In genomic region chr19:13691569-13691968, GRCh38 we compare ENCODE assay signal across 15 cellular contexts.
DNase-seq lines count a peak whose midpoint lies in the region; ATAC-seq, FAIRE-seq and TF ChIP-seq lines count a peak whose summit lies in the region.
"Had no signal": no experiment of that assay in that cellular context is flagged by ENCODE, and none has a peak within 500 bp of the region (broad histone marks: within the 10 kb centered on the region; RNA-seq: fewer than 3 reads in every experiment).

No MANE protein-coding gene starts in this region.

- no peaks in the 10 kb centered on the region for H3K4me1 ChIP-seq in breast epithelium
- H3K4me1 ChIP-seq in K562 (replicated peaks in 1 of 2; ENCODE audit: control insufficient read depth in 2 of 2, insufficient read depth in 2 of 2, low read length in 2 of 2), result no peaks in the 10 kb centered on the region
- no peaks in the 10 kb centered on the region for H3K4me1 ChIP-seq in fibroblast of lung (ENCODE audit: control insufficient read depth, extremely low read depth, insufficient read depth, low read length)
- H3K4me1 ChIP-seq: Caco-2 had no signal

- H3K27me3 Mint-ChIP-seq in MCF 10A (ENCODE audit: insufficient read depth, unreplicated experiment) (no peaks in the 10 kb centered on the region), immature natural killer cell (ENCODE audit: low read depth in 3 of 3) (peaks cover 0 to 12% (median 0%) of the 10 kb centered on the region in 3 donors)

- H3K36me3 Mint-ChIP-seq in MCF 10A (ENCODE audit: insufficient read depth, unreplicated experiment) (no peaks in the 10 kb centered on the region), immature natural killer cell (no peaks in the 10 kb centered on the region)

- BruUV-seq in MCF 10A (replicated peaks; lab: Mats Ljungman, UMichigan), result no TSS peak
- BruUV-seq in K562 (replicated peaks; lab: Mats Ljungman, UMichigan), result no TSS peak

- H3K4me3 ChIP-seq in breast epithelium (no peak overlapping the region), K562 (no peak overlapping the region), fibroblast of lung (replicated peaks in 1 of 4; ENCODE audit: control extremely low read depth in 1 of 4, insufficient read depth in 1 of 4, low read depth in 3 of 4, low read length in 4 of 4) (no peak overlapping the region)

- H3K9ac ChIP-seq in K562 (ENCODE audit: insufficient read depth in 1 of 2, low read depth in 2 of 2, low read length in 2 of 2), result no peak overlapping the region
- H3K9ac ChIP-seq in fibroblast of lung (ENCODE audit: insufficient read depth, low read length), result no peak overlapping the region

- intact Hi-C loops in MCF 10A (cut with micrococcal nuclease) (no loop called here), breast epithelium (cut with DNase I; ENCODE audit: low total_unique reads) (no loop called here), K562 (cut with micrococcal nuclease) (no loop called here)

- CTCF ChIA-PET in MCF 10A (lab: Yijun Ruan, JAX), result interaction anchor here (0.7 to 0.8 kb wide), 2 partner anchors 17 to 89 kb away, joined by 3 read pairs; no protein-coding TSS in a partner anchor
- CTCF ChIA-PET in K562 (lab: Yijun Ruan, JAX; ENCODE audit: low intra/inter-chr PET ratio), result interaction anchor here (0.6 kb wide), 1 partner anchor 253 kb away, joined by 3 read pairs; no protein-coding TSS in a partner anchor

- H3K27ac ChIP-seq in breast epithelium, result no peak overlapping the region
- H3K27ac ChIP-seq in K562 (ENCODE audit: extremely low read depth, low read depth, low read length), result no peak overlapping the region
- H3K27ac ChIP-seq in fibroblast of lung (ENCODE audit: insufficient read depth, low read length), result no peak overlapping the region

- FAIRE-seq in K562 (lab: Jason Lieb, UNC), result no peak
- FAIRE-seq: A204.1 had no signal

- H3K9me3 Mint-ChIP-seq in MCF 10A (ENCODE audit: unreplicated experiment) (no peaks in the 10 kb centered on the region), immature natural killer cell (peaks cover 0 to 3% (median 0%) of the 10 kb centered on the region in 6 donors)
- H3K9me3 Mint-ChIP-seq: CD4-positive, alpha-beta T cell had no signal

- in situ Hi-C loops in K562 (cut with MboI), result no loop called here

- H3K4me3 Mint-ChIP-seq in MCF 10A (ENCODE audit: unreplicated experiment) (no peak overlapping the region), immature natural killer cell (no peak overlapping the region)
- H3K4me3 Mint-ChIP-seq: CD4-positive, alpha-beta T cell had no signal

- peaks cover 12% of the 10 kb centered on the region for H3K4me1 Mint-ChIP-seq in MCF 10A (ENCODE audit: insufficient read depth, unreplicated experiment)
- H3K4me1 Mint-ChIP-seq in immature natural killer cell, result no peaks in the 10 kb centered on the region

- H2AFZ ChIP-seq in K562 (ENCODE audit: low read depth, low read length), result no peak overlapping the region
- H2AFZ ChIP-seq in fibroblast of lung (ENCODE audit: low read length), result no peak overlapping the region

- H3K36me3 ChIP-seq in breast epithelium (no peaks in the 10 kb centered on the region), K562 (ENCODE audit: control insufficient read depth, insufficient read depth, low read length) (no peaks in the 10 kb centered on the region), fibroblast of lung (ENCODE audit: control insufficient read depth, insufficient read depth, low read length) (no peaks in the 10 kb centered on the region)

- TF ChIP-seq POLR2A in breast epithelium (IDR thresholded peaks at IDR 0.05) (no peak), K562 (conservative IDR thresholded peaks at IDR 0.05) (no peak)

- DNase-seq in MCF 10A (ENCODE audit: unreplicated experiment), result no peak
- DNase-seq in breast epithelium (ENCODE audit: low spot score in 2 of 2), result no peak
- DNase-seq in K562 (ENCODE audit: extremely low read depth in 1 of 4, low spot score in 3 of 4), result no peak
- no peak for DNase-seq in fibroblast of lung (ENCODE audit: low read depth in 2 of 2)
- DNase-seq in immature natural killer cell, result no peak
- DNase-seq in SHP77 treated with DMSO at 0.1 percent for 48 hours (lab: John Stamatoyannopoulos, UW), result no peak
- DNase-seq: Caco-2; CD4-positive, alpha-beta T cell; GF-D8; NCI-H1694; NCI-H2081 treated with DMSO at 0.1 percent for 48 hours had no signal

- H3K27me3 ChIP-seq in breast epithelium (no peaks in the 10 kb centered on the region), K562 (ENCODE audit: control insufficient read depth in 2 of 2, insufficient read depth in 2 of 2, low read length in 2 of 2) (peaks cover 13 to 40% of the 10 kb centered on the region in 2 experiments; a peak in 4 of 5 replicates), fibroblast of lung (ENCODE audit: control insufficient read depth, insufficient read depth, low read length) (peaks cover 3% of the 10 kb centered on the region)

- H4K20me1 ChIP-seq in K562 (replicated peaks; ENCODE audit: control insufficient read depth, insufficient read depth, low read length), result no peaks in the 10 kb centered on the region
- H4K20me1 ChIP-seq in fibroblast of lung (ENCODE audit: control insufficient read depth, extremely low read depth, insufficient read depth, low read length), result no peaks in the 10 kb centered on the region

- no peak for TF ChIP-seq EP300 in K562 (IDR thresholded peaks at IDR 0.05; ENCODE audit: low read length)

- POLR2A ChIA-PET in MCF 10A (lab: Yijun Ruan, JAX), result interaction anchor here (0.6 to 4.9 kb wide), 11 partner anchors 10 to 871 kb away, joined by 3 to 49 read pairs (median 4); no protein-coding TSS in a partner anchor
- POLR2A ChIA-PET in K562 (lab: Yijun Ruan, JAX), result no interaction called here

- TF ChIP-seq CTCF in MCF 10A (IDR thresholded peaks at IDR 0.05; ENCODE audit: unreplicated experiment) (no peak), breast epithelium (IDR thresholded peaks at IDR 0.05) (no peak), K562 (IDR thresholded peaks at IDR 0.05 in 2 of 3, conservative IDR thresholded peaks at IDR 0.05 in 1 of 3; ENCODE audit: insufficient read depth in 2 of 3, low read depth in 1 of 3, low read length in 3 of 3) (no peak), fibroblast of lung (conservative IDR thresholded peaks at IDR 0.05 in 1 of 2, IDR thresholded peaks at IDR 0.05 in 1 of 2; ENCODE audit: low read depth in 1 of 2, low read length in 2 of 2) (no peak)

- H3K27ac Mint-ChIP-seq in MCF 10A (ENCODE audit: low read depth, unreplicated experiment) (peak overlapping the region; percentile 52), immature natural killer cell (no peak overlapping the region)
- H3K27ac Mint-ChIP-seq: CD4-positive, alpha-beta T cell had no signal

- no peak for ATAC-seq in K562
- ATAC-seq in GM18868 (IDR thresholded peaks at IDR 0.05; ENCODE audit: unreplicated experiment), result no peak
- no peak for ATAC-seq in HG02642 (IDR thresholded peaks at IDR 0.05; ENCODE audit: poor library complexity, unreplicated experiment)
- ATAC-seq: Right ventricle myocardium inferior had no signal

- H3K79me2 ChIP-seq in K562 (ENCODE audit: control insufficient read depth, insufficient read depth, low read length), result no peaks in the 10 kb centered on the region
- no peaks in the 10 kb centered on the region for H3K79me2 ChIP-seq in fibroblast of lung (ENCODE audit: control insufficient read depth, insufficient read depth, low read length)

- no peaks in the 10 kb centered on the region for H3K9me1 ChIP-seq in K562 (ENCODE audit: control insufficient read depth, insufficient read depth, low read length)

- no peaks in the 10 kb centered on the region for H3K9me3 ChIP-seq in breast epithelium
- no peaks in the 10 kb centered on the region for H3K9me3 ChIP-seq in K562 (replicated peaks; ENCODE audit: control insufficient read depth, insufficient read depth, low read depth, low read length)
- no peaks in the 10 kb centered on the region for H3K9me3 ChIP-seq in fibroblast of lung (ENCODE audit: control insufficient read depth, insufficient read depth, low read depth, low read length)
- H3K9me3 ChIP-seq: Caco-2 had no signal

- 0% methylated on average over 3 of the region's 3 CpGs for WGBS in K562 (ENCODE audit: insufficient coverage, low coverage, missing lambda C conversion rate)

- no peak overlapping the region for H3K4me2 ChIP-seq in K562 (ENCODE audit: insufficient read depth, low read length)
- peak overlapping the region; percentile 48 for H3K4me2 ChIP-seq in fibroblast of lung (ENCODE audit: extremely low read depth, insufficient read depth, low read length)

- TF ChIP-seq RAD21 in K562 (CRISPR knock-in tag; conservative IDR thresholded peaks at IDR 0.05 in 1 of 2, IDR thresholded peaks at IDR 0.05 in 1 of 2), result no peak

TF ChIP-seq in K562, 482 proteins besides CTCF, POLR2A, EP300 and RAD21 (continues in another document):
- TF ChIP-seq ZNF551 (CRISPR knock-in tag; IDR thresholded peaks at IDR 0.05), result no peak
- no peak for TF ChIP-seq ZBTB7A (IDR thresholded peaks at IDR 0.05; ENCODE audit: borderline replicate concordance, control insufficient read depth, low read depth, low read length)
- TF ChIP-seq ZNF239 (CRISPR knock-in tag; IDR thresholded peaks at IDR 0.05), result no peak
- no peak for TF ChIP-seq ZNF586 (CRISPR knock-in tag; conservative IDR thresholded peaks at IDR 0.05)
- TF ChIP-seq CLOCK (CRISPR knock-in tag; IDR thresholded peaks at IDR 0.05; ENCODE audit: borderline replicate concordance), result no peak
- TF ChIP-seq CBFA2T3 (IDR thresholded peaks at IDR 0.05), result peak; percentile 48
- TF ChIP-seq ZBTB17 (CRISPR knock-in tag; IDR thresholded peaks at IDR 0.05), result no peak
